14 cellular contexts compared by ENCODE assay signal in genomic region chr21:44897326-44898010, GRCh38. TPM values are rescaled to one million over a fixed set of nuclear protein-coding genes. Genes with fewer than 3 reads are reported as not detected.
DNase-seq lines count a peak whose midpoint lies in the region; ATAC-seq and TF ChIP-seq lines count a peak whose summit lies in the region.
"Had no signal": no experiment of that assay in that cellular context is flagged by ENCODE, and none has a peak within 500 bp of the region (broad histone marks: within the 10 kb centered on the region; RNA-seq: fewer than 3 reads in every experiment).

No MANE protein-coding gene starts in this region.

- intact Hi-C loops in CD8-positive, alpha-beta T cell (cut with DNase I, micrococcal nuclease): no loop called here

- DNase-seq in CD8-positive, alpha-beta T cell: no peak
- DNase-seq in NAMALWA (ENCODE audit: low spot score): peak; percentile 50
- no peak for DNase-seq in central memory CD8-positive, alpha-beta T cell (ENCODE audit: low spot score in 2 of 2)
- no peak for DNase-seq in memory B cell (ENCODE audit: low spot score in 2 of 2)
- no peak for DNase-seq in activated CD4-positive, CD25-positive, alpha-beta regulatory T cell (lab: John Stamatoyannopoulos, UW)
- no peak for DNase-seq in NCI-H345 treated with DMSO at 0.1 percent for 48 hours (lab: John Stamatoyannopoulos, UW; ENCODE audit: unreplicated experiment)
- no peak for DNase-seq in cortex of kidney (lab: John Stamatoyannopoulos, UW)
- DNase-seq: activated T-cell treated with anti-CD3 and anti-CD28 coated beads, Interleukin-2, amount 50 U/mL, for 1 hour; CD4-positive, alpha-beta T cell; NCI-H1092; NCI-H774; stimulated activated CD4-positive, alpha-beta T cell treated with anti-CD3 and anti-CD28 coated beads, Interleukin-4, amount 100 ng/mL, for 24 hours had no signal

- no peaks in the 10 kb centered on the region for H3K9me3 Mint-ChIP-seq in CD8-positive, alpha-beta T cell
- no peaks in the 10 kb centered on the region for H3K9me3 Mint-ChIP-seq in central memory CD8-positive, alpha-beta T cell
- no peaks in the 10 kb centered on the region for H3K9me3 Mint-ChIP-seq in memory B cell
- H3K9me3 Mint-ChIP-seq: CD4-positive, alpha-beta T cell had no signal

- peaks cover 13% of the 10 kb centered on the region for H3K4me1 ChIP-seq in CD8-positive, alpha-beta T cell (ENCODE audit: insufficient read depth, low read length)

- no peak overlapping the region for H3K27ac ChIP-seq in CD8-positive, alpha-beta T cell (ENCODE audit: low read depth, low read length)
- H3K27ac ChIP-seq: heart right ventricle had no signal

- TF ChIP-seq CTCF in CD8-positive, alpha-beta T cell (IDR thresholded peaks at IDR 0.05): no peak

- CTCF ChIA-PET in CD8-positive, alpha-beta T cell (lab: Charles Lee): interaction anchor here (0.9 to 10.0 kb wide), 8 partner anchors 11 to 240 kb away, joined by 3 to 169 read pairs (median 4); no protein-coding TSS in a partner anchor

- H3K36me3 Mint-ChIP-seq in CD8-positive, alpha-beta T cell: peaks cover 75% of the 10 kb centered on the region
- peaks cover 63% of the 10 kb centered on the region for H3K36me3 Mint-ChIP-seq in central memory CD8-positive, alpha-beta T cell (ENCODE audit: insufficient read depth)
- H3K36me3 Mint-ChIP-seq in memory B cell: peaks cover 22% of the 10 kb centered on the region

- H3K9me3 ChIP-seq in CD8-positive, alpha-beta T cell (ENCODE audit: low read length): no peaks in the 10 kb centered on the region
- H3K9me3 ChIP-seq: heart right ventricle had no signal

- H3K4me1 Mint-ChIP-seq in CD8-positive, alpha-beta T cell (ENCODE audit: low read depth): peaks cover 19% of the 10 kb centered on the region
- peaks cover 17% of the 10 kb centered on the region for H3K4me1 Mint-ChIP-seq in central memory CD8-positive, alpha-beta T cell
- peaks cover 7% of the 10 kb centered on the region for H3K4me1 Mint-ChIP-seq in memory B cell

- H3K4me3 ChIP-seq in CD8-positive, alpha-beta T cell (ENCODE audit: low read depth, low read length): no peak overlapping the region
- H3K4me3 ChIP-seq: heart right ventricle had no signal

- H3K4me3 Mint-ChIP-seq in CD8-positive, alpha-beta T cell: no peak overlapping the region
- no peak overlapping the region for H3K4me3 Mint-ChIP-seq in central memory CD8-positive, alpha-beta T cell
- no peak overlapping the region for H3K4me3 Mint-ChIP-seq in memory B cell
- H3K4me3 Mint-ChIP-seq: CD4-positive, alpha-beta T cell had no signal

- peak; percentile 32 for ATAC-seq in CD8-positive, alpha-beta T cell
- no peak for ATAC-seq in central memory CD8-positive, alpha-beta T cell (replicated peaks; ENCODE audit: extremely low read depth, poor library complexity, severe bottlenecking)
- peak; percentile 62 for ATAC-seq in memory B cell (ENCODE audit: low read depth)
- no peak for ATAC-seq in HG03135 (IDR thresholded peaks at IDR 0.05; ENCODE audit: unreplicated experiment)

- no peaks in the 10 kb centered on the region for H3K27me3 Mint-ChIP-seq in CD8-positive, alpha-beta T cell (ENCODE audit: low read depth)
- no peaks in the 10 kb centered on the region for H3K27me3 Mint-ChIP-seq in central memory CD8-positive, alpha-beta T cell
- no peaks in the 10 kb centered on the region for H3K27me3 Mint-ChIP-seq in memory B cell
- H3K27me3 Mint-ChIP-seq: CD4-positive, alpha-beta T cell had no signal

- no peaks in the 10 kb centered on the region for H3K27me3 ChIP-seq in CD8-positive, alpha-beta T cell (ENCODE audit: insufficient read depth, low read length)

- POLR2A ChIA-PET in CD8-positive, alpha-beta T cell (lab: Charles Lee): interaction anchor here (0.8 to 2.9 kb wide), 9 partner anchors 8 to 96 kb away, joined by 3 to 14 read pairs (median 5); partner anchors contain the start of genes ITGB2 and UBE2G2

- peaks cover 59% of the 10 kb centered on the region for H3K36me3 ChIP-seq in CD8-positive, alpha-beta T cell (ENCODE audit: insufficient read depth, low read length)

- peak overlapping the region; percentile 66 for H3K27ac Mint-ChIP-seq in CD8-positive, alpha-beta T cell
- peak overlapping the region; percentile 13 for H3K27ac Mint-ChIP-seq in central memory CD8-positive, alpha-beta T cell (ENCODE audit: low read depth)
- H3K27ac Mint-ChIP-seq in memory B cell: peak overlapping the region; percentile 35
- H3K27ac Mint-ChIP-seq: CD4-positive, alpha-beta T cell had no signal

RNA-seq across cellular contexts. Expression of gene ITGB2, which starts 23.2 kb away (rescaled TPM):
- total RNA-seq in CD8-positive, alpha-beta T cell: 100 to 1,000 TPM; 234 to 245 TPM

RNA-seq across cellular contexts. Expression of gene PTTG1IP, which starts 24.0 kb away (rescaled TPM):
- total RNA-seq in CD8-positive, alpha-beta T cell: 10 to 100 TPM; 71.0 to 73.3 TPM

RNA-seq across cellular contexts. Expression of gene SLX9, which starts 42.4 kb away (rescaled TPM):
- total RNA-seq in CD8-positive, alpha-beta T cell: 10 to 100 TPM in 1 of 2 experiments, 1 to 10 TPM in 1; 8.2 to 10.0 TPM

Comparison
In these comparisons a context has a peak if more than half of its experiments do, and no peak if none do; other contexts are left out.
1. ATAC-seq: peak in CD8-positive, alpha-beta T cell (single experiment) and memory B cell (single experiment); none in central memory CD8-positive, alpha-beta T cell (single experiment) and HG03135 (single experiment).
2. H3K27ac Mint-ChIP-seq: peak in every context shown above with its lines; median percentile 66 in CD8-positive, alpha-beta T cell; 35 in memory B cell; 13 in central memory CD8-positive, alpha-beta T cell.